In the genomic region with DNA sequence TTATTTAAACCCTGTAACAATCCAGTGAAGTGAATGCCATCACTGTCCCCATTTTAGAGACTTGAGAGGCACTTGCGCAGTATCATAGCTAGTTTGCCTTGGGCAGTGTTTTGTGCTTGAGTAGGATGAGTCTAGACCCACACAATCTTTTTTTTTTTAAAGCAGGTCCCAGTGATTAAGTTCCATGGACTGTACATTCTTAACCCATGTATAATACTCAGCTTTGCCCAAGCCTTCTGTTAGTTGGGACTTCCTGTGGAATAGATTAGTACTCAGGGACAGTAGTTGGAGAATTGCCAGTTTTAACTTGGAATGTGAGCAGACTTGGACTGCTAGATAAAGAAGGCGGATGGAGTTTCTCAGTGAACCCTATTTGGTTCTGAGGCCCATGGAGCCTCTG, we compare ENCODE assay signal across 11 cellular contexts.
A peak's percentile ranks its signal among the peaks of the same experiment; 100 is the strongest.
DNase-seq lines count a peak whose midpoint lies in the region; TF ChIP-seq lines count a peak whose summit lies in the region.
"Had no signal": no experiment of that assay in that cellular context is flagged by ENCODE, and none has a peak within 500 bp of the region (broad histone marks: within the 10 kb centered on the region; RNA-seq: fewer than 3 reads in every experiment).

No MANE protein-coding gene starts in this region.

- no peak overlapping the region for H3K4me3 ChIP-seq in left ventricle myocardium inferior
- H3K4me3 ChIP-seq in smooth muscle cell = no peak overlapping the region
- H3K4me3 ChIP-seq in Caco-2 (ENCODE audit: low read depth, low read length) = no peak overlapping the region
- H3K4me3 ChIP-seq in OCI-LY7 (ENCODE audit: low read depth, low read length, poor library complexity, severe bottlenecking) = no peak overlapping the region
- H3K4me3 ChIP-seq: dorsolateral prefrontal cortex, SJCRH30 had no signal

- peak overlapping the region; percentile 36 for H3K4me2 ChIP-seq in smooth muscle cell
- no peak overlapping the region for H3K4me2 ChIP-seq in OCI-LY7 (ENCODE audit: low read length)

- 22% methylated on average over 2 of the region's 2 CpGs for WGBS in smooth muscle cell (ENCODE audit: low lambda C conversion rate)

- H3K9me3 ChIP-seq in left ventricle myocardium inferior (replicated peaks) = no peaks in the 10 kb centered on the region
- no peaks in the 10 kb centered on the region for H3K9me3 ChIP-seq in smooth muscle cell (replicated peaks; ENCODE audit: low read depth)
- no peaks in the 10 kb centered on the region for H3K9me3 ChIP-seq in Caco-2
- H3K9me3 ChIP-seq in OCI-LY7 (ENCODE audit: low read length) = no peaks in the 10 kb centered on the region
- H3K9me3 ChIP-seq: SJCRH30 had no signal

- H3K27me3 ChIP-seq in left ventricle myocardium inferior (ENCODE audit: low read depth) (no peaks in the 10 kb centered on the region), smooth muscle cell (ENCODE audit: low read depth) (no peaks in the 10 kb centered on the region), Caco-2 (replicated peaks; ENCODE audit: control insufficient read depth, insufficient read depth, low read length) (no peaks in the 10 kb centered on the region)
- H3K27me3 ChIP-seq: dorsolateral prefrontal cortex, SJCRH30 had no signal

- H3K4me1 ChIP-seq in left ventricle myocardium inferior (peaks cover 54% of the 10 kb centered on the region), smooth muscle cell (ENCODE audit: low read depth) (peaks cover 10% of the 10 kb centered on the region), Caco-2 (no peaks in the 10 kb centered on the region), OCI-LY7 (ENCODE audit: insufficient read depth, low read length, poor library complexity, severe bottlenecking) (no peaks in the 10 kb centered on the region)
- H3K4me1 ChIP-seq: SJCRH30 had no signal

- no peak overlapping the region for H3K9ac ChIP-seq in smooth muscle cell (ENCODE audit: low read depth)

- no peaks in the 10 kb centered on the region for H3K9me2 ChIP-seq in OCI-LY7 (ENCODE audit: insufficient read depth, low read length)

- peak; percentile 54 for DNase-seq in HPDE6-E6E7 (ENCODE audit: extremely low spot score)
- DNase-seq in astrocyte of the hippocampus (ENCODE audit: low read depth, low spot score) = peak; percentile 93
- DNase-seq in left ventricle myocardium inferior = no peak
- DNase-seq in smooth muscle cell (lab: John Stamatoyannopoulos, UW; ENCODE audit: unreplicated experiment) = no peak
- DNase-seq in Caco-2 = no peak
- DNase-seq in OCI-LY7 (ENCODE audit: low spot score) = no peak
- no peak for DNase-seq in head of caudate nucleus
- DNase-seq: activated CD8-positive, alpha-beta memory T cell treated with anti-CD3 and anti-CD28 coated beads, Interleukin-2, amount 10 ng/mL, durations not matched to agents 7 days and 5 days; dorsolateral prefrontal cortex; NCI-H146; SJCRH30 had no signal

- H3K4me3 Mint-ChIP-seq in Caco-2 (ENCODE audit: unreplicated experiment) = no peak overlapping the region
- H3K4me3 Mint-ChIP-seq: activated CD8-positive, alpha-beta memory T cell treated with anti-CD3 and anti-CD28 coated beads, Interleukin-2, amount 10 ng/mL, durations not matched to agents 7 days and 5 days had no signal

- no peaks in the 10 kb centered on the region for H3K4me1 Mint-ChIP-seq in Caco-2 (ENCODE audit: low read depth, unreplicated experiment)

- H3K36me3 ChIP-seq in left ventricle myocardium inferior (peaks cover 19% of the 10 kb centered on the region), smooth muscle cell (ENCODE audit: low read depth) (peaks cover 4% of the 10 kb centered on the region), Caco-2 (ENCODE audit: control insufficient read depth, insufficient read depth, low read length) (peaks cover 2% of the 10 kb centered on the region; the same call in 1 of the 2 replicates), OCI-LY7 (ENCODE audit: insufficient read depth, low read length) (peaks cover 7% of the 10 kb centered on the region; the same call in 1 of the 2 replicates)

- BruUV-seq in Caco-2 (replicated peaks; lab: Mats Ljungman, UMichigan) (no TSS peak), OCI-LY7 (replicated peaks; lab: Mats Ljungman, UMichigan) (no TSS peak)

- POLR2A ChIA-PET in Caco-2 (lab: Charles Lee) (no interaction called here), OCI-LY7 (lab: Charles Lee) (no interaction called here)

- peak overlapping the region; percentile 86 for H3K27ac ChIP-seq in left ventricle myocardium inferior (replicated peaks)
- H3K27ac ChIP-seq in smooth muscle cell (ENCODE audit: low read depth) = peak overlapping the region; percentile 88
- H3K27ac ChIP-seq in OCI-LY7 (ENCODE audit: low read depth, low read length, poor library complexity, severe bottlenecking) = no peak overlapping the region
- H3K27ac ChIP-seq: dorsolateral prefrontal cortex, SJCRH30 had no signal

- H3K27ac Mint-ChIP-seq in Caco-2 (ENCODE audit: unreplicated experiment) = no peak overlapping the region
- H3K27ac Mint-ChIP-seq: activated CD8-positive, alpha-beta memory T cell treated with anti-CD3 and anti-CD28 coated beads, Interleukin-2, amount 10 ng/mL, durations not matched to agents 7 days and 5 days had no signal

- intact Hi-C loops in left ventricle myocardium inferior (cut with micrococcal nuclease) (loop anchor here (5.0 kb wide), 1 partner anchor 573 kb away; no protein-coding TSS in a partner anchor), Caco-2 (cut with micrococcal nuclease; ENCODE audit: unreplicated experiment) (no loop called here), OCI-LY7 (cut with micrococcal nuclease; ENCODE audit: unreplicated experiment) (no loop called here), head of caudate nucleus (cut with DNase I) (no loop called here)

- peaks cover 63% of the 10 kb centered on the region for H3K79me2 ChIP-seq in smooth muscle cell (ENCODE audit: low read depth)
- H3K79me2 ChIP-seq in OCI-LY7 (ENCODE audit: insufficient read depth, low read depth, low read length) = no peaks in the 10 kb centered on the region

- peaks cover 52% of the 10 kb centered on the region for H3K36me3 Mint-ChIP-seq in Caco-2 (ENCODE audit: insufficient read depth, unreplicated experiment)
- H3K36me3 Mint-ChIP-seq: activated CD8-positive, alpha-beta memory T cell treated with anti-CD3 and anti-CD28 coated beads, Interleukin-2, amount 10 ng/mL, durations not matched to agents 7 days and 5 days had no signal

- no peak for TF ChIP-seq CTCF in left ventricle myocardium inferior (IDR thresholded peaks at IDR 0.05; ENCODE audit: borderline replicate concordance)
- TF ChIP-seq CTCF in smooth muscle cell (IDR thresholded peaks at IDR 0.05; ENCODE audit: borderline replicate concordance, insufficient read depth, poor library complexity, severe bottlenecking) = no peak
- TF ChIP-seq CTCF in Caco-2 (IDR thresholded peaks at IDR 0.05; ENCODE audit: insufficient read depth in 1 of 2, low read depth in 1 of 2, low read length in 1 of 2, severe bottlenecking in 1 of 2, unreplicated experiment in 1 of 2) = no peak
- TF ChIP-seq CTCF in OCI-LY7 (conservative IDR thresholded peaks at IDR 0.05; ENCODE audit: low read length) = no peak

- CTCF ChIA-PET in Caco-2 (lab: Charles Lee) (interaction anchor here (0.6 kb wide), 2 partner anchors 8 to 570 kb away, joined by 3 read pairs; no protein-coding TSS in a partner anchor), OCI-LY7 (lab: Charles Lee; ENCODE audit: unreplicated experiment) (no interaction called here)

- no peaks in the 10 kb centered on the region for H3K9me3 Mint-ChIP-seq in Caco-2 (ENCODE audit: unreplicated experiment)

- no peak overlapping the region for H2AFZ ChIP-seq in smooth muscle cell (ENCODE audit: low read depth)
- no peak overlapping the region for H2AFZ ChIP-seq in OCI-LY7 (ENCODE audit: low read length)

- no peaks in the 10 kb centered on the region for H3K27me3 Mint-ChIP-seq in Caco-2 (ENCODE audit: insufficient read depth, unreplicated experiment)

- peaks cover 23% of the 10 kb centered on the region for H3F3A ChIP-seq in smooth muscle cell (ENCODE audit: low read depth)

- H4K20me1 ChIP-seq in smooth muscle cell (ENCODE audit: low read depth) = peaks cover 14% of the 10 kb centered on the region
- H4K20me1 ChIP-seq in OCI-LY7 (ENCODE audit: insufficient read depth, low read length) = no peaks in the 10 kb centered on the region

Comparison
In these comparisons a context has a peak if more than half of its experiments do, and no peak if none do; other contexts are left out.
1. DNase-seq: peak in HPDE6-E6E7 (single experiment) and astrocyte of the hippocampus (single experiment); none in left ventricle myocardium inferior (single experiment), smooth muscle cell (single experiment), Caco-2 (0 of 2), OCI-LY7 (single experiment) and head of caudate nucleus (0 of 42).